8 cellular contexts compared by ENCODE assay signal in the genomic region with DNA sequence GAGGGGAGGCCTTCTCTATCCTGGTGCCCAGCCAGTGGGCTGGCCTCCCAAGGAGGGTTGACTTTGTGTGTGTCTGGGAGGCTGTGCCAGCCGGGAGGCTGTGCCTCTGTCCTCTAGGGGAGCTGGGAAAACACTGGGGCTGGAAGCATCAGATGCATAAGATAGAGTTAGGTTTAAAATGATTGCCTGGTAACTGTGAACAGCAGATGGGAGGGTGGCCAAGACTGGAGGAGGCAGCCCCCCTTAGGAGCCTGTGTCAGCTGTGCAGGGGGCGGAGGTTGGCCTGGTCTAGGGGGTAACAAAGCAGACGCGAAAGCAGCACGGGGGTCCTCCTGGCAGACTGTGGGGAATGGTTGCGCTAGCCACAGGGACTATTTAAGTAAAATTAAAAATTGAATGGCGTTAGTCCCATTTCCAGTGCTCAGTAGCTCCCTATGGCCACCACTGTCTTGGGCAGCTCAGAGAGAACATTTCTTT. TPM values are rescaled to one million over a fixed set of nuclear protein-coding genes. Genes with fewer than 3 reads are reported as not detected.
DNase-seq lines count a peak whose midpoint lies in the region; ATAC-seq and TF ChIP-seq lines count a peak whose summit lies in the region.

No MANE protein-coding gene starts in this region.

- H3K9me3 ChIP-seq in CD8-positive, alpha-beta T cell (ENCODE audit: low read length), result no peaks in the 10 kb centered on the region
- H3K9me3 ChIP-seq in Karpas-422 (ENCODE audit: low read length), result no peaks in the 10 kb centered on the region
- H3K9me3 ChIP-seq in aorta (ENCODE audit: control insufficient read depth, low read length), result no peaks in the 10 kb centered on the region

- ATAC-seq in CD8-positive, alpha-beta T cell, result no peak
- ATAC-seq in memory B cell (ENCODE audit: low read depth) (no peak), aorta (ENCODE audit: low FRiP score) (peak; percentile 1), HG03097 (IDR thresholded peaks at IDR 0.05; ENCODE audit: low FRiP score, unreplicated experiment) (no peak)

- H4K20me1 ChIP-seq in Karpas-422 (ENCODE audit: insufficient read depth, low read depth, low read length), result peaks cover 7% of the 10 kb centered on the region

- H3K27ac ChIP-seq in CD8-positive, alpha-beta T cell (ENCODE audit: low read depth, low read length), result peak overlapping the region; percentile 47
- H3K27ac ChIP-seq in Karpas-422 (ENCODE audit: low read length), result no peak overlapping the region
- no peak overlapping the region for H3K27ac ChIP-seq in aorta (ENCODE audit: low read depth in 1 of 2, low read length in 2 of 2)

- H3K4me3 ChIP-seq in CD8-positive, alpha-beta T cell (ENCODE audit: low read depth, low read length), result peak overlapping the region; percentile 86
- H3K4me3 ChIP-seq in Karpas-422 (ENCODE audit: low read length), result peak overlapping the region; percentile 81
- peak overlapping the region in 1 of 2 donors; percentile 75 for H3K4me3 ChIP-seq in aorta (ENCODE audit: low read length in 2 of 2)
- no peak overlapping the region for H3K4me3 ChIP-seq in lower leg skin (ENCODE audit: low read depth, poor library complexity, severe bottlenecking)

- H3K36me3 ChIP-seq in CD8-positive, alpha-beta T cell (ENCODE audit: insufficient read depth, low read length), result peaks cover 6% of the 10 kb centered on the region
- peaks cover 14% of the 10 kb centered on the region for H3K36me3 ChIP-seq in Karpas-422 (ENCODE audit: insufficient read depth, low read length)
- peaks cover 0 to 7% of the 10 kb centered on the region in 2 donors for H3K36me3 ChIP-seq in aorta (ENCODE audit: control insufficient read depth in 1 of 2, insufficient read depth in 2 of 2, low read length in 1 of 2)

- H3K4me1 ChIP-seq in CD8-positive, alpha-beta T cell (ENCODE audit: insufficient read depth, low read length), result peaks cover 11% of the 10 kb centered on the region
- H3K4me1 ChIP-seq in Karpas-422 (ENCODE audit: low read length) (peaks cover 22% of the 10 kb centered on the region), aorta (ENCODE audit: control insufficient read depth in 1 of 2, insufficient read depth in 2 of 2, low read length in 2 of 2) (no peaks in the 10 kb centered on the region)

- BruUV-seq in MCF 10A (replicated peaks; lab: Mats Ljungman, UMichigan), result TSS peak; percentile 23

- no peak overlapping the region for H2AFZ ChIP-seq in Karpas-422 (ENCODE audit: low read length)

- POLR2A ChIA-PET in CD8-positive, alpha-beta T cell (lab: Charles Lee), result interaction anchor here (3.2 to 6.1 kb wide), 2 partner anchors 16 to 31 kb away, joined by 27 to 70 read pairs; partner anchors contain the start of genes D2HGDH and DTYMK
- POLR2A ChIA-PET in MCF 10A (lab: Yijun Ruan, JAX), result interaction anchor here (0.6 to 7.2 kb wide), 8 partner anchors 11 to 580 kb away, joined by 3 to 136 read pairs (median 6); partner anchors contain the start of genes D2HGDH and DTYMK

- H3K4me1 Mint-ChIP-seq in CD8-positive, alpha-beta T cell (ENCODE audit: low read depth), result peaks cover 18% of the 10 kb centered on the region
- H3K4me1 Mint-ChIP-seq in MCF 10A (ENCODE audit: insufficient read depth, unreplicated experiment) (peaks cover 7% of the 10 kb centered on the region), memory B cell (peaks cover 17% of the 10 kb centered on the region)

- WGBS in aorta, 2 donors, result 39 to 42% methylated on average over 7 of the region's 7 CpGs
- WGBS in lower leg skin, 2 donors, result 52 to 57% methylated on average over 7 of the region's 7 CpGs

- no peaks in the 10 kb centered on the region for H3K27me3 ChIP-seq in CD8-positive, alpha-beta T cell (ENCODE audit: insufficient read depth, low read length)
- H3K27me3 ChIP-seq in Karpas-422 (ENCODE audit: low read length) (no peaks in the 10 kb centered on the region), aorta (ENCODE audit: control insufficient read depth in 1 of 2, insufficient read depth in 2 of 2, low read length in 1 of 2) (no peaks in the 10 kb centered on the region)

- no peaks in the 10 kb centered on the region for H3K9me2 ChIP-seq in Karpas-422 (replicated peaks; ENCODE audit: insufficient read depth, low read length)

- no peak for TF ChIP-seq POLR2A in lower leg skin (IDR thresholded peaks at IDR 0.05)

- peaks cover 28% of the 10 kb centered on the region for H3K36me3 Mint-ChIP-seq in CD8-positive, alpha-beta T cell
- peaks cover 61% of the 10 kb centered on the region for H3K36me3 Mint-ChIP-seq in MCF 10A (ENCODE audit: insufficient read depth, unreplicated experiment)
- H3K36me3 Mint-ChIP-seq in memory B cell, result peaks cover 18% of the 10 kb centered on the region

- H3K4me2 ChIP-seq in Karpas-422 (ENCODE audit: low read depth, low read length, poor library complexity, severe bottlenecking), result peak overlapping the region; percentile 94

- H3K27me3 Mint-ChIP-seq in CD8-positive, alpha-beta T cell (ENCODE audit: low read depth), result no peaks in the 10 kb centered on the region
- H3K27me3 Mint-ChIP-seq in MCF 10A (ENCODE audit: insufficient read depth, unreplicated experiment), result no peaks in the 10 kb centered on the region
- H3K27me3 Mint-ChIP-seq in memory B cell, result no peaks in the 10 kb centered on the region

- TF ChIP-seq CTCF in CD8-positive, alpha-beta T cell (IDR thresholded peaks at IDR 0.05), result no peak
- TF ChIP-seq CTCF in MCF 10A (IDR thresholded peaks at IDR 0.05; ENCODE audit: unreplicated experiment) (no peak), lower leg skin (IDR thresholded peaks at IDR 0.05) (no peak)

- no peaks in the 10 kb centered on the region for H3K9me3 Mint-ChIP-seq in CD8-positive, alpha-beta T cell
- H3K9me3 Mint-ChIP-seq in MCF 10A (ENCODE audit: unreplicated experiment) (no peaks in the 10 kb centered on the region), memory B cell (no peaks in the 10 kb centered on the region)

- H3K4me3 Mint-ChIP-seq in CD8-positive, alpha-beta T cell, result peak overlapping the region; percentile 85
- H3K4me3 Mint-ChIP-seq in MCF 10A (ENCODE audit: unreplicated experiment) (peak overlapping the region; percentile 76), memory B cell (peak overlapping the region; percentile 81)

- H3K79me2 ChIP-seq in Karpas-422 (ENCODE audit: low read length), result peaks cover 30% of the 10 kb centered on the region

- H3K9ac ChIP-seq in Karpas-422 (ENCODE audit: low read length), result peak overlapping the region; percentile 84

- intact Hi-C loops in CD8-positive, alpha-beta T cell (cut with DNase I, micrococcal nuclease), result loop anchor here (2.0 to 10.0 kb wide), 6 partner anchors 86 to 1138 kb away; partner anchors contain the start of genes RNPEPL1 (in 2 of the 2), CAPN10 (in 1 of the 2) and DUSP28 (in 1 of the 2)
- intact Hi-C loops in MCF 10A (cut with micrococcal nuclease), result no loop called here
- intact Hi-C loops in aorta (cut with DNase I), result no loop called here
- intact Hi-C loops in lower leg skin (cut with DNase I; ENCODE audit: low total_unique reads), result no loop called here

- no peak for DNase-seq in CD8-positive, alpha-beta T cell
- DNase-seq in Karpas-422 (no peak), MCF 10A (ENCODE audit: unreplicated experiment) (no peak), memory B cell (ENCODE audit: low spot score in 2 of 2) (no peak), aorta (no peak), lower leg skin (ENCODE audit: low spot score in 2 of 2) (no peak), iPS-NIHi7 (ENCODE audit: extremely low spot score) (no peak)

- CTCF ChIA-PET in CD8-positive, alpha-beta T cell (lab: Charles Lee), result interaction anchor here (0.7 to 6.0 kb wide), 9 partner anchors 9 to 852 kb away, joined by 3 to 32 read pairs (median 4); partner anchors contain the start of genes D2HGDH and DTYMK
- CTCF ChIA-PET in MCF 10A (lab: Yijun Ruan, JAX), result interaction anchor here (0.6 to 1.2 kb wide), 6 partner anchors 10 to 175 kb away, joined by 3 to 5 read pairs (median 4); no protein-coding TSS in a partner anchor

- peak overlapping the region; percentile 82 for H3K27ac Mint-ChIP-seq in CD8-positive, alpha-beta T cell
- peak overlapping the region; percentile 41 for H3K27ac Mint-ChIP-seq in MCF 10A (ENCODE audit: low read depth, unreplicated experiment)
- H3K27ac Mint-ChIP-seq in memory B cell, result peak overlapping the region; percentile 64

RNA-seq across cellular contexts. Expression of gene ING5, which starts 1.3 kb away (rescaled TPM):
- 10 to 100 TPM; 32.5 to 34.9 TPM for total RNA-seq in CD8-positive, alpha-beta T cell
- 34.4 and 46.8 TPM in 2 replicates for total RNA-seq in Karpas-422 (2014; rRNA removed; shearing (Covaris generic); ENCODE audit: low replicate concordance)
- total RNA-seq in MCF 10A (2022) (27.8 and 35.5 TPM in 2 replicates), aorta (10 to 100 TPM; 30.7 to 31.7 TPM), lower leg skin (10 to 100 TPM; 31.6 to 73.9 (median 35.7) TPM)
- polyA plus RNA-seq in aorta, result 10 to 100 TPM; 11.9 to 51.7 TPM

RNA-seq across cellular contexts. Expression of gene DTYMK, which starts 16.6 kb away (rescaled TPM):
- 1 to 10 TPM; 3.7 to 6.0 TPM for total RNA-seq in CD8-positive, alpha-beta T cell
- total RNA-seq in Karpas-422 (2014; rRNA removed; shearing (Covaris generic); ENCODE audit: low replicate concordance), result 29.1 and 32.0 TPM in 2 replicates
- 38.2 and 66.3 TPM in 2 replicates for total RNA-seq in MCF 10A (2022)
- total RNA-seq in aorta, result 10 to 100 TPM in 1 of 2 donors, 1 to 10 TPM in 1; 8.4 to 18.5 TPM
- polyA plus RNA-seq in aorta, result 10 to 100 TPM in 1 of 2 donors, 1 to 10 TPM in 1; 9.4 to 14.3 TPM
- 10 to 100 TPM in 3 of 4 donors, 1 to 10 TPM in 1; 6.6 to 16.2 (median 12.0) TPM for total RNA-seq in lower leg skin

RNA-seq across cellular contexts. Expression of gene D2HGDH, which starts 31.3 kb away (rescaled TPM):
- 10 to 100 TPM; 41.6 to 46.4 TPM for total RNA-seq in CD8-positive, alpha-beta T cell
- total RNA-seq in Karpas-422 (2014; rRNA removed; shearing (Covaris generic); ENCODE audit: low replicate concordance), result 21.2 and 35.9 TPM in 2 replicates
- total RNA-seq in MCF 10A (2022) (37.5 and 41.5 TPM in 2 replicates), aorta (10 to 100 TPM; 20.5 to 29.9 TPM), lower leg skin (10 to 100 TPM; 34.8 to 65.1 (median 48.2) TPM)
- polyA plus RNA-seq in aorta, result 10 to 100 TPM in 1 of 2 donors, 1 to 10 TPM in 1; 4.1 to 69.8 TPM

Comparison
In these comparisons a context has a peak if more than half of its experiments do, and no peak if none do; other contexts are left out.
1. intact Hi-C loops: an anchor here in CD8-positive, alpha-beta T cell (2.0 to 10.0 kb wide); none called in MCF 10A, aorta and lower leg skin.